8 cellular contexts compared by ENCODE assay signal in genomic region chr5:139273572-139274264, GRCh38. TPM values are rescaled to one million over a fixed set of nuclear protein-coding genes. Genes with fewer than 3 reads are reported as not detected.
A peak's percentile ranks its signal among the peaks of the same experiment; 100 is the strongest.
DNase-seq lines count a peak whose midpoint lies in the region; ATAC-seq and TF ChIP-seq lines count a peak whose summit lies in the region.

No MANE protein-coding gene starts in this region.

- peak overlapping the region; percentile 90 for H3K4me3 Mint-ChIP-seq in activated B cell treated with CpG ODN at 0.5 μM for 24 hours

- TF ChIP-seq CTCF in AG04450 (IDR thresholded peaks at IDR 0.05; ENCODE audit: low read depth, low read length) (no peak), activated B cell treated with CpG ODN at 0.5 μM for 24 hours (IDR thresholded peaks at IDR 0.05) (no peak), kidney epithelial cell (IDR thresholded peaks at IDR 0.05; ENCODE audit: insufficient read depth, low read length, poor library complexity, severe bottlenecking) (no peak)

- H3K36me3 ChIP-seq in kidney epithelial cell (ENCODE audit: control insufficient read depth, insufficient read depth, low read length), result no peaks in the 10 kb centered on the region

- H3K27ac Mint-ChIP-seq in activated B cell treated with CpG ODN at 0.5 μM for 24 hours, result peak overlapping the region; percentile 91

- no peaks in the 10 kb centered on the region for H3K27me3 Mint-ChIP-seq in activated B cell treated with CpG ODN at 0.5 μM for 24 hours

- H3K4me1 Mint-ChIP-seq in activated B cell treated with CpG ODN at 0.5 μM for 24 hours, result peaks cover 53% of the 10 kb centered on the region

- CTCF ChIA-PET in AG04450 (lab: Charles Lee) (no interaction called here), activated B cell treated with CpG ODN at 0.5 μM for 24 hours (lab: Charles Lee) (interaction anchor here (1.1 to 1.6 kb wide), 2 partner anchors 76 to 166 kb away, joined by 3 read pairs; partner anchors contain the start of genes DNAJC18 and SIL1)

- no peaks in the 10 kb centered on the region for H3K27me3 ChIP-seq in AG04450 (ENCODE audit: control insufficient read depth, insufficient read depth, low read length)
- no peaks in the 10 kb centered on the region for H3K27me3 ChIP-seq in kidney epithelial cell (ENCODE audit: control insufficient read depth, insufficient read depth, low read length)

- H3K36me3 Mint-ChIP-seq in activated B cell treated with CpG ODN at 0.5 μM for 24 hours (ENCODE audit: low read depth), result peaks cover 33% of the 10 kb centered on the region

- POLR2A ChIA-PET in AG04450 (lab: Yijun Ruan, JAX) (interaction anchor here (0.6 to 3.7 kb wide), 9 partner anchors 15 to 698 kb away, joined by 3 to 25 read pairs (median 4); partner anchors contain the start of genes HSPA9, MATR3 and PAIP2), activated B cell treated with CpG ODN at 0.5 μM for 24 hours (lab: Charles Lee) (interaction anchor here (0.6 to 8.2 kb wide), 19 partner anchors 16 to 1531 kb away, joined by 3 to 98 read pairs (median 6); partner anchors contain the start of genes DNAJC18, ETF1, HSPA9 and MATR3)

- H3K9me3 ChIP-seq in AG04450 (ENCODE audit: control insufficient read depth, insufficient read depth, low read length), result no peaks in the 10 kb centered on the region

- H3K4me3 ChIP-seq in AG04450 (ENCODE audit: low read depth, low read length) (peak overlapping the region; percentile 82), kidney epithelial cell (ENCODE audit: low read depth, low read length) (peak overlapping the region; percentile 62)

- peak overlapping the region; percentile 91 for H3K27ac ChIP-seq in AG04450 (ENCODE audit: low read depth, low read length)

- intact Hi-C loops in activated B cell treated with CpG ODN at 0.5 μM for 24 hours (cut with micrococcal nuclease), result loop anchor here (1.0 to 10.0 kb wide), 9 partner anchors 20 to 834 kb away; partner anchors contain the start of genes EGR1, MATR3, PAIP2 and SIL1

- ATAC-seq in GM18517 (IDR thresholded peaks at IDR 0.05; ENCODE audit: unreplicated experiment), result peak; percentile 70
- ATAC-seq in HG03025 (IDR thresholded peaks at IDR 0.05; ENCODE audit: low FRiP score, unreplicated experiment), result peak; percentile 68
- peak; percentile 96 for ATAC-seq in activated B cell treated with CpG ODN at 0.5 μM for 24 hours (ENCODE audit: low read depth)

- no peaks in the 10 kb centered on the region for H3K9me3 Mint-ChIP-seq in activated B cell treated with CpG ODN at 0.5 μM for 24 hours

- DNase-seq in AG04450 (ENCODE audit: low read depth, low spot score) (peak; percentile 55), NCI-H2196 (lab: John Stamatoyannopoulos, UW; ENCODE audit: unreplicated experiment) (peak; percentile 89), activated B cell treated with CpG ODN at 0.5 μM for 24 hours (peak; percentile 93), kidney epithelial cell (ENCODE audit: low read depth) (no peak)
- DNase-seq in central memory CD4-positive, alpha-beta T cell, result peak; percentile 84
- peak; percentile 90 for DNase-seq in stimulated activated CD4-positive, alpha-beta T cell treated with anti-CD3 and anti-CD28 coated beads, Interleukin-15, amount 100 ng/mL, for 24 hours

RNA-seq across cellular contexts. Expression of gene MATR3, which starts 19.8 kb away (rescaled TPM):
- polyA plus RNA-seq in AG04450 (2011; rRNA removed), result 142 and 166 TPM in 2 replicates
- 195 and 217 TPM in 2 replicates for polyA minus RNA-seq in AG04450 (2011; rRNA and poly(A)+ RNA removed)
- total RNA-seq in activated B cell treated with CpG ODN at 0.5 μM for 24 hours (242 and 294 TPM in 2 replicates), kidney epithelial cell (219 and 266 TPM in 2 replicates)
